In genomic region chr6:108464506-108465084, GRCh38 we compare ENCODE assay signal across 20 cellular contexts.
DNase-seq lines count a peak whose midpoint lies in the region; ATAC-seq and TF ChIP-seq lines count a peak whose summit lies in the region.
"Had no signal": no experiment of that assay in that cellular context is flagged by ENCODE, and none has a peak within 500 bp of the region (broad histone marks: within the 10 kb centered on the region; RNA-seq: fewer than 3 reads in every experiment).

No MANE protein-coding gene starts in this region.

- ATAC-seq in PC-3 (no peak), HG03280 (IDR thresholded peaks at IDR 0.05; ENCODE audit: unreplicated experiment) (no peak), HG02610 (IDR thresholded peaks at IDR 0.05; ENCODE audit: unreplicated experiment) (no peak)
- ATAC-seq: activated CD4-positive, alpha-beta T cell treated with anti-CD3 and anti-CD28 coated beads for 36 hours; natural killer cell treated with Interleukin-12 subunit alpha and Interleukin-12 subunit beta and Interleukin-15 and Interleukin-18, amount 100 ng/mL, for 72 hours; stimulated activated naive CD8-positive, alpha-beta T cell treated with anti-CD3 and anti-CD28 coated beads, Interleukin-15, Interleukin-2, amounts not matched to agents 100 U/mL and 50 U/mL, for 24 hours had no signal

- CTCF ChIA-PET in PC-3 (lab: Charles Lee), result no interaction called here

- DNase-seq in EL, result peak; percentile 8
- DNase-seq in HL-60 (ENCODE audit: low read depth in 1 of 2, low spot score in 1 of 2), result no peak
- DNase-seq in PC-3, result peak; percentile 6
- DNase-seq in hepatocyte (ENCODE audit: low spot score), result no peak
- DNase-seq in activated gamma-delta T cell (lab: John Stamatoyannopoulos, UW), result no peak
- DNase-seq in UCSD-AML1 (lab: John Stamatoyannopoulos, UW; ENCODE audit: unreplicated experiment), result no peak
- DNase-seq: activated CD4-positive, alpha-beta T cell treated with anti-CD3 and anti-CD28 coated beads for 36 hours; activated CD8-positive, alpha-beta memory T cell treated with anti-CD3 and anti-CD28 coated beads, Interleukin-2, amount 50 U/mL, for 4 hours; activated gamma-delta T cell treated with Interleukin-2 at 50 U/mL for 16 hours; AML-193; endodermal cell; kidney glomerular epithelial cell; mesendoderm; NCI-H2171; Right ventricle myocardium superior; stimulated activated naive CD8-positive, alpha-beta T cell treated with anti-CD3 and anti-CD28 coated beads, Interleukin-15, Interleukin-2, amounts not matched to agents 100 U/mL and 50 U/mL, for 24 hours; transverse colon had no signal

- BruUV-seq in PC-3 (replicated peaks; lab: Mats Ljungman, UMichigan), result no TSS peak

- no peaks in the 10 kb centered on the region for H3F3A ChIP-seq in PC-3 (ENCODE audit: low read length, unreplicated experiment)

- H4K20me1 ChIP-seq in PC-3 (ENCODE audit: low read length) (no peaks in the 10 kb centered on the region), hepatocyte (ENCODE audit: insufficient read depth, poor library complexity, severe bottlenecking) (no peaks in the 10 kb centered on the region)

- H2AFZ ChIP-seq in PC-3 (ENCODE audit: low read length) (no peak overlapping the region), hepatocyte (no peak overlapping the region)

- H3K4me2 ChIP-seq in PC-3 (ENCODE audit: low read length) (no peak overlapping the region), hepatocyte (no peak overlapping the region)

- no peak overlapping the region for H3K9ac ChIP-seq in PC-3 (ENCODE audit: low read length)

- WGBS in hepatocyte (ENCODE audit: low lambda C conversion rate, missing lambda C conversion rate), result 49% methylated on average over 4 of the region's 4 CpGs

- H3K4me3 ChIP-seq in HL-60 (replicated peaks; ENCODE audit: insufficient read depth, low read length) (no peak overlapping the region), PC-3 (ENCODE audit: low read length) (no peak overlapping the region), hepatocyte (no peak overlapping the region)
- H3K4me3 ChIP-seq: transverse colon had no signal

- H3K79me2 ChIP-seq in PC-3 (ENCODE audit: low read length) (no peaks in the 10 kb centered on the region), hepatocyte (no peaks in the 10 kb centered on the region)

- H3K27ac ChIP-seq in HL-60 (replicated peaks), result 0 out of 2 replicates have a peak overlapping the region, but pooled peaks have one; percentile 24
- no peak overlapping the region for H3K27ac ChIP-seq in PC-3 (ENCODE audit: low read length)
- peak overlapping the region; percentile 58 for H3K27ac ChIP-seq in hepatocyte
- H3K27ac ChIP-seq: transverse colon had no signal

- POLR2A ChIA-PET in PC-3 (lab: Charles Lee; ENCODE audit: unreplicated experiment), result no interaction called here

- TF ChIP-seq CTCF in HL-60 (IDR thresholded peaks at IDR 0.05; ENCODE audit: insufficient read depth, low read length) (no peak), PC-3 (conservative IDR thresholded peaks at IDR 0.05; ENCODE audit: low read depth, low read length) (no peak), hepatocyte (IDR thresholded peaks at IDR 0.05; ENCODE audit: poor library complexity) (no peak)

- H3K36me3 ChIP-seq in PC-3 (ENCODE audit: low read depth, low read length), result no peaks in the 10 kb centered on the region
- H3K36me3 ChIP-seq in hepatocyte (replicated peaks; ENCODE audit: insufficient read depth, low read depth), result no peaks in the 10 kb centered on the region
- H3K36me3 ChIP-seq: transverse colon had no signal

- H3K9me2 ChIP-seq in PC-3 (replicated peaks; ENCODE audit: low read length) (no peaks in the 10 kb centered on the region), hepatocyte (replicated peaks; ENCODE audit: insufficient read depth) (no peaks in the 10 kb centered on the region)

- H3K4me1 ChIP-seq in PC-3 (ENCODE audit: insufficient read depth, low read length) (peaks cover 10% of the 10 kb centered on the region; the same call in 1 of the 2 replicates), hepatocyte (ENCODE audit: insufficient read depth) (peaks cover 13% of the 10 kb centered on the region)

- no peaks in the 10 kb centered on the region for H3K27me3 ChIP-seq in HL-60 (ENCODE audit: insufficient read depth, poor library complexity, severe bottlenecking)
- H3K27me3 ChIP-seq in PC-3 (ENCODE audit: low read length), result no peaks in the 10 kb centered on the region
- no peaks in the 10 kb centered on the region for H3K27me3 ChIP-seq in hepatocyte
- H3K27me3 ChIP-seq: transverse colon had no signal

- intact Hi-C loops in PC-3 (cut with micrococcal nuclease), result no loop called here

- H3K9me3 ChIP-seq in PC-3 (ENCODE audit: low read length) (no peaks in the 10 kb centered on the region), hepatocyte (ENCODE audit: low read depth) (no peaks in the 10 kb centered on the region)
- H3K9me3 ChIP-seq: transverse colon had no signal

Comparison
In these comparisons a context has a peak if more than half of its experiments do, and no peak if none do; other contexts are left out.
1. DNase-seq: peak in EL (single experiment) and PC-3 (single experiment); none in HL-60 (0 of 2), hepatocyte (single experiment), activated gamma-delta T cell (single experiment) and UCSD-AML1 (single experiment).